ENCODE assay signal across 15 cellular contexts in the genomic region with DNA sequence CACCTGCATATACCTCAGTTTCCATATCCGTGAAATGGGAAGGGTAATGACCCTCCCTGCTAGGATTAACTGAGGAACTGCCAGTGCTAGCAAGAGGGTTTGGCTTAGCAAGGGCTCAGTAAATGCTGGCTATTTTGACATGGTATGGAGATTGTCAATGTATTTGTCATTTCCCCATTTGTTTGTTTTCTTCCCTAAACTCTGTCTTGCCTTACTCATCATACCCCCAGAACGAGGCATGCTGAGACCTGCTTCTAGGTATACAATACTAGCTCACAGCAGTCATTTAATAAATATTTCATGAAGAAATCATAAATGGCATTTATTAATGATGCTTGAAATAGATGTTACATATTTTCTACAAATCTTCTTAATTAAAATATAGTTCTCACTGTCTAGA.
DNase-seq lines count a peak whose midpoint lies in the region; ATAC-seq, FAIRE-seq and TF ChIP-seq lines count a peak whose summit lies in the region.
"Had no signal": no experiment of that assay in that cellular context is flagged by ENCODE, and none has a peak within 500 bp of the region (broad histone marks: within the 10 kb centered on the region; RNA-seq: fewer than 3 reads in every experiment).

No MANE protein-coding gene starts in this region.

- no peaks in the 10 kb centered on the region for H3K79me2 ChIP-seq in HepG2 (ENCODE audit: insufficient read depth, low read length)

- TF ChIP-seq CTCF in HepG2 (CRISPR knock-in tag; IDR thresholded peaks at IDR 0.05) (no peak), right lobe of liver (IDR thresholded peaks at IDR 0.05) (no peak), bronchial epithelial cell (IDR thresholded peaks at IDR 0.05; ENCODE audit: insufficient read depth, low read length, severe bottlenecking) (no peak), foreskin keratinocyte (conservative IDR thresholded peaks at IDR 0.05) (no peak), gastroesophageal sphincter (IDR thresholded peaks at IDR 0.05) (no peak)

- in situ Hi-C loops in HepG2 (cut with HindIII; ENCODE audit: extremely low pct_ligation_motif_present, low pct_unique_long_range_greater_than_20kb) = no loop called here

- CTCF ChIA-PET in HepG2 (lab: Yijun Ruan, JAX; ENCODE audit: low intra/inter-chr PET ratio, low total read pairs) = no interaction called here

- H3K36me3 ChIP-seq in HepG2 (replicated peaks in 1 of 2; ENCODE audit: control insufficient read depth in 1 of 2, insufficient read depth in 2 of 2, low read length in 2 of 2) = no peaks in the 10 kb centered on the region
- H3K36me3 ChIP-seq in right lobe of liver = no peaks in the 10 kb centered on the region
- H3K36me3 ChIP-seq in bronchial epithelial cell (ENCODE audit: control insufficient read depth, insufficient read depth, low read length) = no peaks in the 10 kb centered on the region
- no peaks in the 10 kb centered on the region for H3K36me3 ChIP-seq in gastroesophageal sphincter
- H3K36me3 ChIP-seq: HAP-1 had no signal

- TF ChIP-seq POLR2A in HepG2 (IDR thresholded peaks at IDR 0.05; ENCODE audit: insufficient read depth in 1 of 2, low read depth in 2 of 2, low read length in 2 of 2) (no peak), right lobe of liver (IDR thresholded peaks at IDR 0.05) (no peak), gastroesophageal sphincter (IDR thresholded peaks at IDR 0.05) (no peak)

- no peaks in the 10 kb centered on the region for H3K4me1 ChIP-seq in HepG2 (ENCODE audit: insufficient read depth, low read length)
- H3K4me1 ChIP-seq in right lobe of liver = no peaks in the 10 kb centered on the region
- peaks cover 8% of the 10 kb centered on the region for H3K4me1 ChIP-seq in foreskin keratinocyte
- no peaks in the 10 kb centered on the region for H3K4me1 ChIP-seq in gastroesophageal sphincter
- H3K4me1 ChIP-seq: HAP-1 had no signal

- H3K4me2 ChIP-seq in HepG2 (ENCODE audit: low read depth, low read length) = no peak overlapping the region

- no peak overlapping the region for H2AFZ ChIP-seq in HepG2 (ENCODE audit: low read length)

- H3K9me3 Mint-ChIP-seq in activated naive CD8-positive, alpha-beta T cell treated with anti-CD3 and anti-CD28 coated beads for 36 hours = peaks cover 14% of the 10 kb centered on the region
- H3K9me3 Mint-ChIP-seq: CD4-positive, alpha-beta T cell had no signal

- H3K9me3 ChIP-seq in HepG2 (ENCODE audit: low read length) (peaks cover 11% of the 10 kb centered on the region), right lobe of liver (peaks cover 0 to 3% (median 0%) of the 10 kb centered on the region in 4 donors), gastroesophageal sphincter (peaks cover 0 to 13% (median 0%) of the 10 kb centered on the region in 3 donors)
- H3K9me3 ChIP-seq: HAP-1 had no signal

- H3K4me1 Mint-ChIP-seq in activated naive CD8-positive, alpha-beta T cell treated with anti-CD3 and anti-CD28 coated beads for 36 hours = peaks cover under 1% of the 10 kb centered on the region

- intact Hi-C loops in HepG2 (cut with micrococcal nuclease; ENCODE audit: unreplicated experiment) = no loop called here
- intact Hi-C loops in right lobe of liver (cut with DNase I) = no loop called here

- H3K9ac ChIP-seq in HepG2 (ENCODE audit: insufficient read depth, low read depth, low read length) = no peak overlapping the region
- H3K9ac ChIP-seq: BLaER1 treated with 17β-estradiol and CSF1 and Interleukin-3, amounts not matched to agents 10 nM and 100 nM had no signal

- H3K27ac ChIP-seq in HepG2 (ENCODE audit: extremely low read length, insufficient read depth, low read length) (no peak overlapping the region), right lobe of liver (no peak overlapping the region), foreskin keratinocyte (no peak overlapping the region), gastroesophageal sphincter (no peak overlapping the region)
- H3K27ac ChIP-seq: BLaER1 treated with 17β-estradiol and CSF1 and Interleukin-3, amounts not matched to agents 10 nM and 100 nM had no signal

- BruUV-seq in HepG2 (replicated peaks; lab: Mats Ljungman, UMichigan) = no TSS peak

- DNase-seq in HepG2 (ENCODE audit: low spot score) (no peak), right lobe of liver (no peak), bronchial epithelial cell (ENCODE audit: low read depth) (peak; percentile 93), foreskin keratinocyte (peak; percentile 51 to 75), ureter (ENCODE audit: low spot score) (no peak)
- DNase-seq in activated naive CD8-positive, alpha-beta T cell treated with anti-CD3 and anti-CD28 coated beads for 36 hours = no peak
- DNase-seq: ACHN; Calu3; CD4-positive, alpha-beta T cell; DMS 273 treated with DMSO at 0.1 percent for 48 hours had no signal

- H3K4me3 Mint-ChIP-seq in activated naive CD8-positive, alpha-beta T cell treated with anti-CD3 and anti-CD28 coated beads for 36 hours = no peak overlapping the region
- H3K4me3 Mint-ChIP-seq: CD4-positive, alpha-beta T cell had no signal

- peaks cover 3% of the 10 kb centered on the region for H3K36me3 Mint-ChIP-seq in activated naive CD8-positive, alpha-beta T cell treated with anti-CD3 and anti-CD28 coated beads for 36 hours

- H3K27me3 ChIP-seq in HepG2 (ENCODE audit: control insufficient read depth in 1 of 2, insufficient read depth in 2 of 2, low read length in 2 of 2) = peaks cover 0 to 14% of the 10 kb centered on the region in 2 experiments; a peak in 2 of 5 replicates
- H3K27me3 ChIP-seq in right lobe of liver = no peaks in the 10 kb centered on the region
- H3K27me3 ChIP-seq in bronchial epithelial cell (ENCODE audit: control insufficient read depth, insufficient read depth, low read length) = no peaks in the 10 kb centered on the region
- H3K27me3 ChIP-seq in foreskin keratinocyte = no peaks in the 10 kb centered on the region
- no peaks in the 10 kb centered on the region for H3K27me3 ChIP-seq in gastroesophageal sphincter
- H3K27me3 ChIP-seq: BLaER1 treated with 17β-estradiol and CSF1 and Interleukin-3, amounts not matched to agents 10 nM and 100 nM had no signal

- TF ChIP-seq RAD21 in HepG2 (CRISPR knock-in tag; IDR thresholded peaks at IDR 0.05) = no peak

- no peak overlapping the region for H3K4me3 ChIP-seq in HepG2 (replicated peaks in 1 of 3; ENCODE audit: insufficient read depth in 1 of 3, low read depth in 2 of 3, low read length in 3 of 3)
- H3K4me3 ChIP-seq in right lobe of liver = no peak overlapping the region
- no peak overlapping the region for H3K4me3 ChIP-seq in bronchial epithelial cell (ENCODE audit: low read depth, low read length)
- H3K4me3 ChIP-seq in gastroesophageal sphincter = no peak overlapping the region
- H3K4me3 ChIP-seq: BLaER1 treated with 17β-estradiol and CSF1 and Interleukin-3, amounts not matched to agents 10 nM and 100 nM; HAP-1 had no signal

- WGBS in HepG2 (ENCODE audit: low lambda C conversion rate) = 13% methylated on average over 2 of the region's 2 CpGs
- 46% methylated on average over 2 of the region's 2 CpGs for WGBS in right lobe of liver (ENCODE audit: insufficient coverage, low coverage, low lambda C conversion rate, missing lambda C conversion rate)
- WGBS in gastroesophageal sphincter (ENCODE audit: low coverage in 1 of 2), 2 donors = 82 to 84% methylated on average over 1 to 2 of the region's 2 CpGs

- TF ChIP-seq EP300 in HepG2 (IDR thresholded peaks at IDR 0.05; ENCODE audit: low read depth in 2 of 2, low read length in 2 of 2) (no peak), HepG2 (CRISPR knock-in tag; IDR thresholded peaks at IDR 0.05; ENCODE audit: borderline replicate concordance) (no peak), gastroesophageal sphincter (IDR thresholded peaks at IDR 0.05) (no peak)

- FAIRE-seq in HepG2 (lab: Jason Lieb, UNC) (no peak), bronchial epithelial cell (lab: Jason Lieb, UNC) (no peak)
- FAIRE-seq: H1 had no signal

- H3K27ac Mint-ChIP-seq in activated naive CD8-positive, alpha-beta T cell treated with anti-CD3 and anti-CD28 coated beads for 36 hours = no peak overlapping the region
- H3K27ac Mint-ChIP-seq: CD4-positive, alpha-beta T cell had no signal

- POLR2A ChIA-PET in HepG2 (lab: Yijun Ruan, JAX) = no interaction called here

- no peak for ATAC-seq in HepG2
- ATAC-seq in right lobe of liver = no peak
- ATAC-seq in foreskin keratinocyte = peak; percentile 92
- ATAC-seq in HG02763 (IDR thresholded peaks at IDR 0.05; ENCODE audit: unreplicated experiment) = no peak
- ATAC-seq in gastroesophageal sphincter = no peak

- H3K27me3 Mint-ChIP-seq in activated naive CD8-positive, alpha-beta T cell treated with anti-CD3 and anti-CD28 coated beads for 36 hours = no peaks in the 10 kb centered on the region
- H3K27me3 Mint-ChIP-seq: CD4-positive, alpha-beta T cell had no signal

- no peaks in the 10 kb centered on the region for H4K20me1 ChIP-seq in HepG2 (ENCODE audit: insufficient read depth, low read length)

TF ChIP-seq in HepG2, 621 proteins besides CTCF, POLR2A, EP300 and RAD21:
- TF ChIP-seq ZNF629 (CRISPR knock-in tag; conservative IDR thresholded peaks at IDR 0.05) (0 out of 2 replicates have a peak, but pooled peaks have one; percentile 8), ZNF382 (CRISPR knock-in tag; IDR thresholded peaks at IDR 0.05; ENCODE audit: borderline replicate concordance) (no peak)
TF ChIP-seq in HepG2: peak in this region for 1.

Comparison
In these comparisons a context has a peak if more than half of its experiments do, and no peak if none do; other contexts are left out.
1. DNase-seq: peak in bronchial epithelial cell (single experiment) and foreskin keratinocyte (2 of 2); none in HepG2 (single experiment), right lobe of liver (0 of 3), ureter (single experiment) and activated naive CD8-positive, alpha-beta T cell treated with anti-CD3 and anti-CD28 coated beads for 36 hours (single experiment).